Comparison of ENCODE assay signal across 13 cellular contexts in genomic region chr6:39280247-39280731, GRCh38. TPM values are rescaled to one million over a fixed set of nuclear protein-coding genes. Genes with fewer than 3 reads are reported as not detected.
A peak's percentile ranks its signal among the peaks of the same experiment; 100 is the strongest.
DNase-seq lines count a peak whose midpoint lies in the region; ATAC-seq, FAIRE-seq and TF ChIP-seq lines count a peak whose summit lies in the region.
"Had no signal": no experiment of that assay in that cellular context is flagged by ENCODE, and none has a peak within 500 bp of the region (broad histone marks: within the 10 kb centered on the region; RNA-seq: fewer than 3 reads in every experiment).

No MANE protein-coding gene starts in this region.

- no peak overlapping the region for H3K27ac Mint-ChIP-seq in T-cell
- H3K27ac Mint-ChIP-seq: CD4-positive, CD25-positive, alpha-beta regulatory T cell had no signal

- 53 to 55% methylated on average over 8 of the region's 8 CpGs for WGBS in lung, 2 donors

- H3K9me3 ChIP-seq in lung (ENCODE audit: control insufficient read depth in 2 of 2, insufficient read depth in 1 of 2, low read length in 1 of 2), result peaks cover 0 to 3% of the 10 kb centered on the region in 2 donors
- H3K9me3 ChIP-seq: prostate gland had no signal

- no peaks in the 10 kb centered on the region for H3K9me3 Mint-ChIP-seq in T-cell

- no peaks in the 10 kb centered on the region for H3K36me3 ChIP-seq in bronchial epithelial cell (ENCODE audit: control insufficient read depth, insufficient read depth, low read length)
- H3K36me3 ChIP-seq in lung (ENCODE audit: control insufficient read depth in 2 of 2, insufficient read depth in 2 of 2, low read length in 2 of 2), result no peaks in the 10 kb centered on the region
- H3K36me3 ChIP-seq: prostate gland had no signal

- H3K27ac ChIP-seq in C4-2B, result peak overlapping the region; percentile 21
- no peak overlapping the region for H3K27ac ChIP-seq in lung (ENCODE audit: low read depth in 1 of 2, low read length in 1 of 2)
- H3K27ac ChIP-seq: prostate gland had no signal

- H3K4me3 ChIP-seq in bronchial epithelial cell (ENCODE audit: low read depth, low read length) (no peak overlapping the region), lung (no peak overlapping the region)
- H3K4me3 ChIP-seq: prostate gland had no signal

- TF ChIP-seq CTCF in C4-2B (conservative IDR thresholded peaks at IDR 0.05), result no peak
- no peak for TF ChIP-seq CTCF in bronchial epithelial cell (IDR thresholded peaks at IDR 0.05; ENCODE audit: insufficient read depth, low read length, severe bottlenecking)
- TF ChIP-seq CTCF in lung (IDR thresholded peaks at IDR 0.05; ENCODE audit: control extremely low read depth, extremely low read depth), result no peak

- peaks cover 0 to 1% of the 10 kb centered on the region in 2 donors for H3K27me3 Mint-ChIP-seq in T-cell
- H3K27me3 Mint-ChIP-seq: CD4-positive, CD25-positive, alpha-beta regulatory T cell had no signal

- H3K36me3 Mint-ChIP-seq in T-cell, result no peaks in the 10 kb centered on the region
- H3K36me3 Mint-ChIP-seq: CD4-positive, CD25-positive, alpha-beta regulatory T cell had no signal

- H3K27me3 ChIP-seq in bronchial epithelial cell (ENCODE audit: control insufficient read depth, insufficient read depth, low read length) (no peaks in the 10 kb centered on the region), lung (ENCODE audit: control insufficient read depth, insufficient read depth) (no peaks in the 10 kb centered on the region)

- DNase-seq in HT1080 (ENCODE audit: low read depth) (peak; percentile 68), bronchial epithelial cell (ENCODE audit: low read depth) (peak; percentile 88), lung (ENCODE audit: low spot score) (no peak), T-cell (no peak)
- DNase-seq: activated CD4-positive, CD25-positive, alpha-beta regulatory T cell; activated gamma-delta T cell treated with Interleukin-2 at 50 U/mL for 16 hours; CD4-positive, CD25-positive, alpha-beta regulatory T cell; NCI-H1048 had no signal

- no peaks in the 10 kb centered on the region for H3K4me1 Mint-ChIP-seq in T-cell
- H3K4me1 Mint-ChIP-seq: CD4-positive, CD25-positive, alpha-beta regulatory T cell had no signal

- FAIRE-seq in bronchial epithelial cell (lab: Jason Lieb, UNC), result peak; percentile 7

- CTCF ChIA-PET in T-cell (lab: Charles Lee), result no interaction called here

- H3K4me3 Mint-ChIP-seq in T-cell, result no peak overlapping the region
- H3K4me3 Mint-ChIP-seq: CD4-positive, CD25-positive, alpha-beta regulatory T cell had no signal

- ATAC-seq in lung (ENCODE audit: insufficient read depth, low FRiP score) (peak; percentile 34), GM21526 (IDR thresholded peaks at IDR 0.05; ENCODE audit: low FRiP score, unreplicated experiment) (no peak), T-cell (replicated peaks in 1 of 4) (no peak), HG02610 (IDR thresholded peaks at IDR 0.05; ENCODE audit: unreplicated experiment) (no peak), HG03135 (IDR thresholded peaks at IDR 0.05; ENCODE audit: unreplicated experiment) (no peak)

- POLR2A ChIA-PET in T-cell (lab: Charles Lee), result no interaction called here

- peaks cover 0 to 4% of the 10 kb centered on the region in 2 donors for H3K4me1 ChIP-seq in lung (ENCODE audit: control insufficient read depth in 2 of 2, insufficient read depth in 2 of 2, low read length in 2 of 2)
- H3K4me1 ChIP-seq: prostate gland had no signal

RNA-seq across cellular contexts. Expression of gene KCNK17, which starts 33.9 kb away (rescaled TPM):
- not detected in 2 replicates for total RNA-seq in HT1080 (2014; rRNA removed; shearing (Covaris generic))
- not detected in 2 replicates for polyA plus RNA-seq in HT1080 (2015; cell fraction: cytosol; rRNA removed)
- not detected in 2 replicates for polyA plus RNA-seq in HT1080 (2015; cell fraction: nucleus; rRNA removed)
- total RNA-seq in bronchial epithelial cell, result not detected in 2 replicates
- total RNA-seq in lung, result 1 to 10 TPM; 2.6 to 6.0 TPM
- 1 to 10 TPM; 2.9 to 4.0 TPM for polyA plus RNA-seq in lung
- total RNA-seq in T-cell, result under 1 TPM in 1 of 5 donors, not detected in 4; 0.38 TPM
- total RNA-seq: CD4-positive, CD25-positive, alpha-beta regulatory T cell had no signal
- polyA plus RNA-seq: CD4-positive, CD25-positive, alpha-beta regulatory T cell had no signal

RNA-seq across cellular contexts. Expression of gene KCNK16, which starts 42.2 kb away (rescaled TPM):
- total RNA-seq in HT1080 (2014; rRNA removed; shearing (Covaris generic)), result not detected in 2 replicates
- not detected in 2 replicates for polyA plus RNA-seq in HT1080 (2015; cell fraction: cytosol; rRNA removed)
- polyA plus RNA-seq in HT1080 (2015; cell fraction: nucleus; rRNA removed), result not detected in 2 replicates
- total RNA-seq in bronchial epithelial cell, result not detected in 2 replicates
- not detected for total RNA-seq in lung
- polyA plus RNA-seq in lung, result not detected
- total RNA-seq in T-cell, result not detected
- total RNA-seq: CD4-positive, CD25-positive, alpha-beta regulatory T cell; prostate gland had no signal
- polyA plus RNA-seq: CD4-positive, CD25-positive, alpha-beta regulatory T cell had no signal

RNA-seq across cellular contexts. Expression of gene KCNK5, which starts 51.0 kb away (rescaled TPM):
- not detected in 2 replicates for total RNA-seq in HT1080 (2014; rRNA removed; shearing (Covaris generic))
- not detected in 2 replicates for polyA plus RNA-seq in HT1080 (2015; cell fraction: cytosol; rRNA removed)
- not detected in 2 replicates for polyA plus RNA-seq in HT1080 (2015; cell fraction: nucleus; rRNA removed)
- total RNA-seq in bronchial epithelial cell, result 0.26 TPM in 2 replicates
- 10 to 100 TPM; 20.5 to 22.0 TPM for total RNA-seq in lung
- polyA plus RNA-seq in lung, result 10 to 100 TPM in 1 of 2 donors, 1 to 10 TPM in 1; 6.0 to 11.7 TPM
- 1 to 10 TPM in 2 of 5 donors, under 1 TPM in 3; 0.60 to 1.1 (median 0.93) TPM for total RNA-seq in T-cell

Comparison
In these comparisons a context has a peak if more than half of its experiments do, and no peak if none do; other contexts are left out.
1. DNase-seq: peak in HT1080 (single experiment) and bronchial epithelial cell (single experiment); none in lung (single experiment) and T-cell (0 of 34).
2. RNA of gene KCNK5, which starts 51.0 kb away (total RNA-seq): 20.5 to 22.0 TPM in lung; 0.60 to 1.1 TPM in T-cell, 0.26 TPM in bronchial epithelial cell and not detected in HT1080; every median in the first group is over 10 times any median in the second.